In genomic region chr2:59096952-59097351, GRCh38 we compare ENCODE assay signal across 26 cellular contexts.
"Had no signal": no experiment of that assay in that cellular context is flagged by ENCODE, and none has a peak within 500 bp of the region (broad histone marks: within the 10 kb centered on the region; RNA-seq: fewer than 3 reads in every experiment).

No MANE protein-coding gene starts in this region.

- DNase-seq: dermis blood vessel endothelial cell; dorsolateral prefrontal cortex; effector CD4-positive, alpha-beta T cell; effector memory CD4-positive, alpha-beta T cell; esophagus squamous epithelium; foreskin fibroblast; foreskin melanocyte; gastrocnemius medialis; glutamatergic neuron; head of caudate nucleus; heart right ventricle; hypothalamus; immature natural killer cell; islet precursor cell; kidney; kidney glomerular epithelial cell; left colon; left ventricle myocardium inferior; lower lobe of right lung; mesenchymal stem cell; mucosa of descending colon; naive B cell had no signal

- H3K27ac ChIP-seq: coronary artery, dorsolateral prefrontal cortex, esophagus squamous epithelium, gastrocnemius medialis, heart right ventricle, hepatocyte, left ventricle myocardium inferior, lower lobe of right lung had no signal

- H3K36me3 Mint-ChIP-seq: immature natural killer cell had no signal

- H3K4me1 ChIP-seq: esophagus squamous epithelium, gastrocnemius medialis, heart right ventricle, left ventricle myocardium inferior, lower lobe of right lung had no signal

- H3K4me2 ChIP-seq: hepatocyte had no signal

- H3K36me3 ChIP-seq: esophagus squamous epithelium, gastrocnemius medialis, heart right ventricle, left ventricle myocardium inferior, lower lobe of right lung had no signal

- H3K4me3 ChIP-seq: coronary artery, dorsolateral prefrontal cortex, esophagus squamous epithelium, gastrocnemius medialis, heart right ventricle, hepatocyte, left ventricle myocardium inferior, lower lobe of right lung, mucosa of descending colon had no signal

- H3K4me3 Mint-ChIP-seq: immature natural killer cell, mesothelial cell of epicardium, naive B cell had no signal

- H3K9me3 ChIP-seq: gastrocnemius medialis had no signal

- H3K27me3 ChIP-seq: dorsolateral prefrontal cortex, esophagus squamous epithelium, gastrocnemius medialis, heart right ventricle, hepatocyte had no signal

- H2AFZ ChIP-seq: hepatocyte had no signal

- H3K79me2 ChIP-seq: hepatocyte had no signal

- ATAC-seq: gastrocnemius medialis, heart right ventricle, left colon, left lobe of liver, lower lobe of right lung, mucosa of descending colon had no signal

- H3K4me1 Mint-ChIP-seq: immature natural killer cell, mesothelial cell of epicardium, naive B cell had no signal
